Comparison of ENCODE assay signal across 8 cellular contexts in genomic region chr9:22052376-22052945, GRCh38. TPM values are rescaled to one million over a fixed set of nuclear protein-coding genes. Genes with fewer than 3 reads are reported as not detected.
A peak's percentile ranks its signal among the peaks of the same experiment; 100 is the strongest.
DNase-seq lines count a peak whose midpoint lies in the region; ATAC-seq and TF ChIP-seq lines count a peak whose summit lies in the region.

No MANE protein-coding gene starts in this region.

- no peaks in the 10 kb centered on the region for H4K20me1 ChIP-seq in osteoblast (ENCODE audit: insufficient read depth, low read length)

- TF ChIP-seq CTCF in astrocyte of the cerebellum (IDR thresholded peaks at IDR 0.05; ENCODE audit: low read depth, low read length, missing control alignments) (no peak), osteoblast (IDR thresholded peaks at IDR 0.05; ENCODE audit: extremely low read depth, low read depth, low read length) (no peak)

- peak; percentile 42 for DNase-seq in KBM-7
- DNase-seq in astrocyte of the cerebellum (ENCODE audit: low read depth): peak; percentile 99
- peak; percentile 41 for DNase-seq in osteoblast (ENCODE audit: insufficient read length, low spot score, missing footprints)
- no peak for DNase-seq in left ventricle myocardium superior
- DNase-seq in NCI-H526 (lab: John Stamatoyannopoulos, UW): no peak

- peak overlapping the region; percentile 22 for H3K4me2 ChIP-seq in osteoblast (ENCODE audit: insufficient read depth, low read length)

- in situ Hi-C loops in KBM-7 (cut with MboI; ENCODE audit: low pct_unique_long_range_greater_than_20kb, low sequenced_read_pairs): no loop called here
- in situ Hi-C loops in astrocyte of the cerebellum (cut with HindIII; ENCODE audit: low sequenced_read_pairs): no loop called here

- H3K9me3 ChIP-seq in osteoblast (ENCODE audit: low read depth, low read length): no peaks in the 10 kb centered on the region

- ATAC-seq in GM18502 (IDR thresholded peaks at IDR 0.05; ENCODE audit: poor library complexity, unreplicated experiment): peak; percentile 55
- no peak for ATAC-seq in left ventricle myocardium superior
- no peak for ATAC-seq in HG02623 (IDR thresholded peaks at IDR 0.05; ENCODE audit: unreplicated experiment)
- ATAC-seq in HG03095 (IDR thresholded peaks at IDR 0.05; ENCODE audit: unreplicated experiment): no peak

- H3K4me1 ChIP-seq in osteoblast (ENCODE audit: insufficient read depth, low read length): peaks cover 24% of the 10 kb centered on the region

- H3K36me3 ChIP-seq in osteoblast (ENCODE audit: insufficient read depth, low read length): no peaks in the 10 kb centered on the region

- H3K79me2 ChIP-seq in osteoblast (ENCODE audit: insufficient read depth, low read length): no peaks in the 10 kb centered on the region

- H3K4me3 ChIP-seq in astrocyte of the cerebellum (ENCODE audit: low read depth, low read length) (no peak overlapping the region), osteoblast (ENCODE audit: insufficient read depth, low read length) (no peak overlapping the region)

- peak overlapping the region; percentile 73 for H3K27ac ChIP-seq in osteoblast (ENCODE audit: low read depth, low read length)

- intact Hi-C loops in left ventricle myocardium superior (cut with micrococcal nuclease): no loop called here

- H3K27me3 ChIP-seq in osteoblast (ENCODE audit: insufficient read depth, low read length): no peaks in the 10 kb centered on the region

- no peak overlapping the region for H2AFZ ChIP-seq in osteoblast (ENCODE audit: low read length)

RNA-seq across cellular contexts. Expression of gene CDKN2B, which starts 43.4 kb away (rescaled TPM):
- total RNA-seq in osteoblast (50.7 and 51.9 TPM in 2 replicates), left ventricle myocardium superior (1.8 TPM)

RNA-seq across cellular contexts. Expression of gene CDKN2B-AS1, which starts 57.9 kb away (rescaled TPM):
- total RNA-seq in osteoblast (15.2 and 16.5 TPM in 2 replicates), left ventricle myocardium superior (0.17 TPM)

RNA-seq across cellular contexts. Expression of gene CDKN2A, which starts 58.3 kb away (rescaled TPM):
- total RNA-seq in osteoblast (32.1 and 37.6 TPM in 2 replicates), left ventricle myocardium superior (not detected)

Comparison
In these comparisons a context has a peak if more than half of its experiments do, and no peak if none do; other contexts are left out.
1. DNase-seq: peak in KBM-7 (single experiment), astrocyte of the cerebellum (single experiment) and osteoblast (single experiment); none in left ventricle myocardium superior (single experiment) and NCI-H526 (0 of 2).
2. RNA of gene CDKN2B, which starts 43.4 kb away (total RNA-seq): 50.7 to 51.9 TPM in osteoblast; 1.8 TPM in left ventricle myocardium superior (single experiment); every median in the first group is over 10 times any median in the second.
3. RNA of gene CDKN2B-AS1, which starts 57.9 kb away (total RNA-seq): 15.2 to 16.5 TPM in osteoblast; 0.17 TPM in left ventricle myocardium superior (single experiment); every median in the first group is over 10 times any median in the second.
4. RNA of gene CDKN2A, which starts 58.3 kb away (total RNA-seq): 32.1 to 37.6 TPM in osteoblast; not detected in left ventricle myocardium superior (single experiment); every median in the first group is over 10 times any median in the second.